In genomic region chr1:201399352-201400126, GRCh38 we compare ENCODE assay signal across 11 cellular contexts. TPM values are rescaled to one million over a fixed set of nuclear protein-coding genes. Genes with fewer than 3 reads are reported as not detected.
DNase-seq lines count a peak whose midpoint lies in the region; ATAC-seq, FAIRE-seq and TF ChIP-seq lines count a peak whose summit lies in the region.
"Had no signal": no experiment of that assay in that cellular context is flagged by ENCODE, and none has a peak within 500 bp of the region (broad histone marks: within the 10 kb centered on the region; RNA-seq: fewer than 3 reads in every experiment).

No MANE protein-coding gene starts in this region.

- H3K9ac ChIP-seq in HUES48 (ENCODE audit: low read depth, low read length) (peak overlapping the region; percentile 81), iPS-15b (ENCODE audit: low read depth, low read length) (peak overlapping the region; percentile 84)

- H3K4me1 ChIP-seq in HUES48 (ENCODE audit: control insufficient read depth, insufficient read depth, low read length) (peaks cover 20% of the 10 kb centered on the region), RWPE2 (ENCODE audit: insufficient read depth, poor library complexity, severe bottlenecking) (peaks cover 22% of the 10 kb centered on the region), iPS-15b (ENCODE audit: control insufficient read depth, insufficient read depth, low read length) (peaks cover 6% of the 10 kb centered on the region)
- H3K4me1 ChIP-seq: uterus had no signal

- H3K36me3 ChIP-seq in HUES48 (ENCODE audit: control insufficient read depth, insufficient read depth, low read length) = no peaks in the 10 kb centered on the region
- H3K36me3 ChIP-seq in RWPE2 (ENCODE audit: low read depth) = peaks cover 19% of the 10 kb centered on the region
- H3K36me3 ChIP-seq in iPS-15b (ENCODE audit: control insufficient read depth, insufficient read depth, low read length) = no peaks in the 10 kb centered on the region
- H3K36me3 ChIP-seq: uterus had no signal

- ATAC-seq in RWPE2 (ENCODE audit: low read depth) = peak; percentile 46
- no peak for ATAC-seq in HG03095 (IDR thresholded peaks at IDR 0.05; ENCODE audit: unreplicated experiment)
- ATAC-seq in stimulated activated naive CD8-positive, alpha-beta T cell treated with anti-CD3 and anti-CD28 coated beads, Interleukin-15, Interleukin-2, amounts not matched to agents 100 U/mL and 50 U/mL, for 24 hours = no peak

- no peak for TF ChIP-seq CTCF in RWPE2 (IDR thresholded peaks at IDR 0.05; ENCODE audit: poor library complexity, severe bottlenecking)

- DNase-seq in RWPE2 (ENCODE audit: low spot score) (no peak), retina (peak; percentile 52), GM12891 (ENCODE audit: insufficient read length, low spot score) (no peak), Kasumi-1 (lab: John Stamatoyannopoulos, UW) (no peak)
- no peak for DNase-seq in stimulated activated naive CD8-positive, alpha-beta T cell treated with anti-CD3 and anti-CD28 coated beads, Interleukin-15, Interleukin-2, amounts not matched to agents 100 U/mL and 50 U/mL, for 24 hours
- DNase-seq: effector memory CD4-positive, alpha-beta T cell; NCI-H524 treated with DMSO at 0.1 percent for 48 hours; uterus had no signal

- H3K9me3 ChIP-seq in HUES48 (ENCODE audit: control insufficient read depth, insufficient read depth, low read length) (no peaks in the 10 kb centered on the region), RWPE2 (ENCODE audit: severe bottlenecking) (no peaks in the 10 kb centered on the region), iPS-15b (ENCODE audit: control insufficient read depth, insufficient read depth, low read length) (no peaks in the 10 kb centered on the region)
- H3K9me3 ChIP-seq: uterus had no signal

- H3K4me3 ChIP-seq in HUES48 (ENCODE audit: low read depth, low read length) = peak overlapping the region; percentile 69
- H3K4me3 ChIP-seq in RWPE2 (ENCODE audit: severe bottlenecking) = peak overlapping the region; percentile 72
- H3K4me3 ChIP-seq in iPS-15b (ENCODE audit: low read depth, low read length) = peak overlapping the region; percentile 69
- H3K4me3 ChIP-seq: uterus had no signal

- FAIRE-seq in GM12891 (lab: Jason Lieb, UNC) = no peak

- H3K27ac ChIP-seq in HUES48 (ENCODE audit: low read depth, low read length) = peak overlapping the region; percentile 3
- peak overlapping the region; percentile 93 for H3K27ac ChIP-seq in RWPE2 (ENCODE audit: poor library complexity, severe bottlenecking)
- H3K27ac ChIP-seq: uterus had no signal

- no peak for TF ChIP-seq POLR2A in GM12891 (IDR thresholded peaks at IDR 0.05; ENCODE audit: low read depth, low read length)

- H3K27me3 ChIP-seq in HUES48 (ENCODE audit: control insufficient read depth, insufficient read depth, low read length) = peaks cover 34% of the 10 kb centered on the region
- no peaks in the 10 kb centered on the region for H3K27me3 ChIP-seq in RWPE2 (ENCODE audit: insufficient read depth, poor library complexity, severe bottlenecking)
- H3K27me3 ChIP-seq in iPS-15b (ENCODE audit: control insufficient read depth, insufficient read depth, low read length) = peaks cover 33% of the 10 kb centered on the region

TF ChIP-seq in GM12891, 5 proteins besides CTCF, POLR2A, EP300 and RAD21:
- TF ChIP-seq PAX5 (IDR thresholded peaks at IDR 0.05; ENCODE audit: insufficient read depth, low read length, severe bottlenecking) (no peak), SPI1 (IDR thresholded peaks at IDR 0.05; ENCODE audit: low read depth, low read length) (no peak), POU2F2 (IDR thresholded peaks at IDR 0.05; ENCODE audit: low read depth, low read length) (no peak), TAF1 (IDR thresholded peaks at IDR 0.05; ENCODE audit: low read depth, low read length) (no peak), POLR2AphosphoS5 (IDR thresholded peaks at IDR 0.05; ENCODE audit: low read depth, low read length) (no peak)

RNA-seq across cellular contexts. Expression of gene LAD1, which starts 0.4 kb away (rescaled TPM):
- 0.30 TPM for polyA plus RNA-seq in GM12891 (2012; ENCODE audit: low read depth, missing spikeins)

RNA-seq across cellular contexts. Expression of gene TNNI1, which starts 22.0 kb away (rescaled TPM):
- polyA plus RNA-seq in GM12891 (2012; ENCODE audit: low read depth, missing spikeins) = 0.50 TPM

RNA-seq across cellular contexts. Expression of gene TNNT2, which starts 22.1 kb away (rescaled TPM):
- polyA plus RNA-seq in GM12891 (2012; ENCODE audit: low read depth, missing spikeins) = 0.18 TPM
